ENCODE assay signal across 1 cellular context in genomic region chr4:2413821-2414610, GRCh38.
TF ChIP-seq lines count a peak whose summit lies in the region.

No MANE protein-coding gene starts in this region.

TF ChIP-seq in K562, 482 proteins besides CTCF, POLR2A, EP300 and RAD21 (continues in another document):
- TF ChIP-seq ZBTB49 (CRISPR knock-in tag; IDR thresholded peaks at IDR 0.05; ENCODE audit: borderline replicate concordance): no peak
- peak; percentile 27; the same call in 1 of the 2 replicates for TF ChIP-seq TEAD2 (tag; IDR thresholded peaks at IDR 0.05)
- TF ChIP-seq ZNF253 (CRISPR knock-in tag; conservative IDR thresholded peaks at IDR 0.05): no peak
- TF ChIP-seq CSDE1 (IDR thresholded peaks at IDR 0.05): no peak
- no peak for TF ChIP-seq FOXP1 (CRISPR knock-in tag; IDR thresholded peaks at IDR 0.05)
- TF ChIP-seq KLF6 (CRISPR knock-in tag; IDR thresholded peaks at IDR 0.05; ENCODE audit: borderline replicate concordance): no peak
- no peak for TF ChIP-seq ZNF551 (CRISPR knock-in tag; IDR thresholded peaks at IDR 0.05)
- TF ChIP-seq ZNF212 (CRISPR knock-in tag; IDR thresholded peaks at IDR 0.05): no peak
- TF ChIP-seq CREB3 (tag; conservative IDR thresholded peaks at IDR 0.05; ENCODE audit: low read depth): no peak
- TF ChIP-seq ZSCAN29 (IDR thresholded peaks at IDR 0.05): no peak
- TF ChIP-seq ARID3B (CRISPR knock-in tag; IDR thresholded peaks at IDR 0.05; ENCODE audit: borderline replicate concordance): no peak
- no peak for TF ChIP-seq ZNF609 (CRISPR knock-in tag; IDR thresholded peaks at IDR 0.05; ENCODE audit: borderline replicate concordance)
- TF ChIP-seq GMEB1 (CRISPR knock-in tag; IDR thresholded peaks at IDR 0.05): no peak
- no peak for TF ChIP-seq TCFL5 (CRISPR knock-in tag; conservative IDR thresholded peaks at IDR 0.05)
- 0 out of 2 replicates have a peak, but pooled peaks have one; percentile 23 for TF ChIP-seq ZNF311 (CRISPR knock-in tag; IDR thresholded peaks at IDR 0.05)
- TF ChIP-seq HNRNPH1 (optimal IDR thresholded peaks at IDR 0.05; ENCODE audit: low read depth, low read length): no peak
- 0 out of 2 replicates have a peak, but pooled peaks have one; percentile 3 for TF ChIP-seq NFIC (IDR thresholded peaks at IDR 0.05)
- no peak for TF ChIP-seq NCOA2 (IDR thresholded peaks at IDR 0.05; ENCODE audit: partially characterized antibody in 2 of 2)
- 0 out of 2 replicates have a peak, but pooled peaks have one; percentile 3 for TF ChIP-seq NFRKB (IDR thresholded peaks at IDR 0.05; ENCODE audit: low read depth)
- TF ChIP-seq CBX8 (IDR thresholded peaks at IDR 0.05; ENCODE audit: borderline replicate concordance, extremely low read depth, low read depth, low read length, poor library complexity, severe bottlenecking): no peak
- no peak for TF ChIP-seq SMAD1 (IDR thresholded peaks at IDR 0.05; ENCODE audit: low read depth, low read length, partially characterized antibody)
- TF ChIP-seq HMG20B (CRISPR knock-in tag; IDR thresholded peaks at IDR 0.05): no peak
- no peak for TF ChIP-seq PRMT5 (CRISPR knock-in tag; IDR thresholded peaks at IDR 0.05)
- 0 out of 2 replicates have a peak, but pooled peaks have one; percentile 9 for TF ChIP-seq NFE2 (IDR thresholded peaks at IDR 0.05; ENCODE audit: low read depth)
- no peak for TF ChIP-seq XRCC4 (IDR thresholded peaks at IDR 0.05; ENCODE audit: extremely low read depth, insufficient read depth, insufficient read length)
- TF ChIP-seq NFYB (IDR thresholded peaks at IDR 0.05; ENCODE audit: extremely low read depth, insufficient read length): no peak
- no peak for TF ChIP-seq RHOXF2B (CRISPR knock-in tag; conservative IDR thresholded peaks at IDR 0.05)
- TF ChIP-seq DACH1 (IDR thresholded peaks at IDR 0.05; ENCODE audit: partially characterized antibody): no peak
- no peak for TF ChIP-seq ZBTB8A (IDR thresholded peaks at IDR 0.05; ENCODE audit: partially characterized antibody)
- TF ChIP-seq NEUROD1 (IDR thresholded peaks at IDR 0.05; ENCODE audit: borderline replicate concordance, low read depth, low read length, partially characterized antibody): no peak
- no peak for TF ChIP-seq ZNF274 (IDR thresholded peaks at IDR 0.05; ENCODE audit: borderline replicate concordance, low read depth, low read length)
- TF ChIP-seq HBP1 (CRISPR knock-in tag; IDR thresholded peaks at IDR 0.05): no peak
- TF ChIP-seq POU5F1 (IDR thresholded peaks at IDR 0.05; ENCODE audit: borderline replicate concordance, low read depth, low read length, partially characterized antibody): no peak
- no peak for TF ChIP-seq NRF1 (conservative IDR thresholded peaks at IDR 0.05 in 1 of 2, IDR thresholded peaks at IDR 0.05 in 1 of 2)
- no peak for TF ChIP-seq FOXP4 (CRISPR knock-in tag; IDR thresholded peaks at IDR 0.05; ENCODE audit: borderline replicate concordance)
- peak; percentile 40; the same call in 1 of the 2 replicates for TF ChIP-seq PKNOX1 (IDR thresholded peaks at IDR 0.05)
- no peak for TF ChIP-seq SNIP1 (IDR thresholded peaks at IDR 0.05; ENCODE audit: low read depth)
- TF ChIP-seq LEF1 (IDR thresholded peaks at IDR 0.05): no peak
- TF ChIP-seq GATA2 (CRISPR knock-in tag; IDR thresholded peaks at IDR 0.05): no peak
- TF ChIP-seq ZBTB7A (IDR thresholded peaks at IDR 0.05; ENCODE audit: borderline replicate concordance, control insufficient read depth, low read depth, low read length): 0 out of 2 replicates have a peak, but pooled peaks have one; percentile 15
- no peak for TF ChIP-seq BRF2 (IDR thresholded peaks at IDR 0.05; ENCODE audit: borderline replicate concordance, insufficient read depth, insufficient read length)
- no peak for TF ChIP-seq FOSL1 (tag; conservative IDR thresholded peaks at IDR 0.05)
- TF ChIP-seq SFPQ (IDR thresholded peaks at IDR 0.05; ENCODE audit: low read depth, low read length): no peak
- no peak for TF ChIP-seq ZNF57 (CRISPR knock-in tag; IDR thresholded peaks at IDR 0.05)
- TF ChIP-seq ZNF12 (CRISPR knock-in tag; IDR thresholded peaks at IDR 0.05): no peak
